Comparison of ENCODE assay signal across 1 cellular context in genomic region chr7:44310221-44310848, GRCh38.
TF ChIP-seq lines count a peak whose summit lies in the region.

No MANE protein-coding gene starts in this region.

TF ChIP-seq in WTC11, 78 proteins besides CTCF, POLR2A, EP300 and RAD21 (continued from another document):
- TF ChIP-seq TP53 (CRISPR knock-in tag; IDR thresholded peaks at IDR 0.05) = no peak
- TF ChIP-seq EMX1 (CRISPR knock-in tag; IDR thresholded peaks at IDR 0.05) = no peak
- no peak for TF ChIP-seq PRDM15 (CRISPR knock-in tag; IDR thresholded peaks at IDR 0.05)
- no peak for TF ChIP-seq SOX15 (CRISPR knock-in tag; IDR thresholded peaks at IDR 0.05)
- TF ChIP-seq AR (CRISPR knock-in tag; IDR thresholded peaks at IDR 0.05) = no peak
